8 cellular contexts compared by ENCODE assay signal in genomic region chr15:92917606-92918407, GRCh38. TPM values are rescaled to one million over a fixed set of nuclear protein-coding genes. Genes with fewer than 3 reads are reported as not detected.
DNase-seq lines count a peak whose midpoint lies in the region; ATAC-seq and TF ChIP-seq lines count a peak whose summit lies in the region.

No MANE protein-coding gene starts in this region.

- peaks cover 84% of the 10 kb centered on the region for H3K4me1 Mint-ChIP-seq in activated B cell treated with CpG ODN at 0.5 μM for 24 hours

- H3K27me3 ChIP-seq in spleen (replicated peaks in 1 of 7): no peaks in the 10 kb centered on the region

- peaks cover 78 to 100% (median 97%) of the 10 kb centered on the region in 6 donors for H3K4me1 ChIP-seq in spleen

- H3K27ac ChIP-seq in spleen: peak overlapping the region; percentile 66 to 97 (median 84)

- no peaks in the 10 kb centered on the region for H3K27me3 Mint-ChIP-seq in activated B cell treated with CpG ODN at 0.5 μM for 24 hours

- peak overlapping the region; percentile 86 for H3K27ac Mint-ChIP-seq in activated B cell treated with CpG ODN at 0.5 μM for 24 hours

- peak overlapping the region; percentile 41 for H3K4me3 Mint-ChIP-seq in activated B cell treated with CpG ODN at 0.5 μM for 24 hours

- H3K4me3 ChIP-seq in spleen: peak overlapping the region in 1 of 8 donors; percentile 17

- POLR2A ChIA-PET in activated B cell treated with CpG ODN at 0.5 μM for 24 hours (lab: Charles Lee): interaction anchor here (0.6 to 8.9 kb wide), 13 partner anchors 13 to 121 kb away, joined by 3 to 169 read pairs (median 5); partner anchors contain the start of gene CHD2

- CTCF ChIA-PET in activated B cell treated with CpG ODN at 0.5 μM for 24 hours (lab: Charles Lee): interaction anchor here (0.7 to 10.7 kb wide), 18 partner anchors 11 to 120 kb away, joined by 3 to 115 read pairs (median 4); partner anchors contain the start of gene CHD2

- no peaks in the 10 kb centered on the region for H3K9me3 Mint-ChIP-seq in activated B cell treated with CpG ODN at 0.5 μM for 24 hours

- peaks cover 0 to 40% (median 2%) of the 10 kb centered on the region in 6 donors for H3K36me3 ChIP-seq in spleen

- 21 to 30% (median 23%) methylated on average over 11 of the region's 11 CpGs for WGBS in spleen, 5 donors

- TF ChIP-seq CTCF in activated B cell treated with CpG ODN at 0.5 μM for 24 hours (IDR thresholded peaks at IDR 0.05): peak; percentile 50
- peak; percentile 71 to 96 (median 91) for TF ChIP-seq CTCF in spleen (IDR thresholded peaks at IDR 0.05 in 8 of 11, conservative IDR thresholded peaks at IDR 0.05 in 3 of 11)

- no peak for TF ChIP-seq POLR2A in spleen (IDR thresholded peaks at IDR 0.05)

- H3K36me3 Mint-ChIP-seq in activated B cell treated with CpG ODN at 0.5 μM for 24 hours (ENCODE audit: low read depth): peaks cover 62% of the 10 kb centered on the region

- intact Hi-C loops in activated B cell treated with CpG ODN at 0.5 μM for 24 hours (cut with micrococcal nuclease): loop anchor here (1.0 to 5.0 kb wide), 6 partner anchors 18 to 201 kb away; partner anchors contain the start of gene CHD2
- intact Hi-C loops in spleen (cut with DNase I; ENCODE audit: low total_unique reads): loop anchor here (5.0 kb wide), 1 partner anchor 111 kb away; no protein-coding TSS in a partner anchor

- ATAC-seq in HG03066 (IDR thresholded peaks at IDR 0.05; ENCODE audit: low read depth, unreplicated experiment) (peak; percentile 51), activated B cell treated with CpG ODN at 0.5 μM for 24 hours (ENCODE audit: low read depth) (peak; percentile 51), GM19467 (IDR thresholded peaks at IDR 0.05; ENCODE audit: unreplicated experiment) (no peak)

- H3K9me3 ChIP-seq in spleen: no peaks in the 10 kb centered on the region

- DNase-seq in DMS53 (lab: John Stamatoyannopoulos, UW) (peak; percentile 92), NCI-H226 (peak; percentile 93), activated B cell treated with CpG ODN at 0.5 μM for 24 hours (peak; percentile 78), iris pigment epithelial cell (ENCODE audit: low read depth) (peak; percentile 91), spleen (peak; percentile 94)
- DNase-seq in central memory CD4-positive, alpha-beta T cell: peak; percentile 86

RNA-seq across cellular contexts. Expression of gene CHD2, which starts 17.7 kb away (rescaled TPM):
- total RNA-seq in activated B cell treated with CpG ODN at 0.5 μM for 24 hours: 249 and 298 TPM in 2 replicates
- 100 to 1,000 TPM; 160 to 232 (median 204) TPM for total RNA-seq in spleen
- polyA plus RNA-seq in spleen: 10 to 100 TPM; 37.3 to 44.0 (median 43.2) TPM
